Comparison of ENCODE assay signal across 7 cellular contexts in genomic region chr17:19519418-19520291, GRCh38. TPM values are rescaled to one million over a fixed set of nuclear protein-coding genes. Genes with fewer than 3 reads are reported as not detected.
DNase-seq lines count a peak whose midpoint lies in the region; ATAC-seq and TF ChIP-seq lines count a peak whose summit lies in the region.
"Not testable (repeated sequence)": the region's sequence is repeated elsewhere in the genome, so short reads cannot be mapped to it uniquely, and the experiment has no call there.

No MANE protein-coding gene starts in this region.

- peak; percentile 94 for ATAC-seq in memory B cell (ENCODE audit: low read depth)

- TF ChIP-seq CTCF in WERI-Rb-1 (IDR thresholded peaks at IDR 0.05; ENCODE audit: low read depth, low read length); endothelial cell (IDR thresholded peaks at IDR 0.05; ENCODE audit: unreplicated experiment); smooth muscle cell (IDR thresholded peaks at IDR 0.05; ENCODE audit: borderline replicate concordance, insufficient read depth, poor library complexity, severe bottlenecking): not testable (repeated sequence)

- not testable (repeated sequence) for H3K4me1 ChIP-seq in smooth muscle cell (ENCODE audit: low read depth)

- not testable (repeated sequence) for H3K4me3 ChIP-seq in WERI-Rb-1 (ENCODE audit: low read depth, low read length); smooth muscle cell

- H3F3A ChIP-seq in smooth muscle cell (ENCODE audit: low read depth): not testable (repeated sequence)

- not testable (repeated sequence) for H3K36me3 ChIP-seq in WERI-Rb-1; smooth muscle cell (ENCODE audit: low read depth)

- not testable (repeated sequence) for H3K9ac ChIP-seq in smooth muscle cell (ENCODE audit: low read depth)

- not testable (repeated sequence) for H4K20me1 ChIP-seq in smooth muscle cell (ENCODE audit: low read depth)

- not testable (repeated sequence) for H2AFZ ChIP-seq in smooth muscle cell (ENCODE audit: low read depth)

- DNase-seq in GF-D8 (lab: John Stamatoyannopoulos, UW): peak; percentile 52
- peak; percentile 56 for DNase-seq in NCI-H82 (lab: John Stamatoyannopoulos, UW)
- peak; percentile 68 for DNase-seq in SIG-M5 (lab: John Stamatoyannopoulos, UW)
- DNase-seq in WERI-Rb-1: peak; percentile 40
- DNase-seq in endothelial cell (ENCODE audit: low spot score); smooth muscle cell (lab: John Stamatoyannopoulos, UW; ENCODE audit: unreplicated experiment): not testable (repeated sequence)
- DNase-seq in memory B cell (ENCODE audit: low spot score in 2 of 2): peak in 1 of 2 donors; percentile 20

- not testable (repeated sequence) for H3K9me3 Mint-ChIP-seq in endothelial cell (ENCODE audit: unreplicated experiment); memory B cell

- H3K4me3 Mint-ChIP-seq in endothelial cell (ENCODE audit: unreplicated experiment) (peak overlapping the region; percentile 45), memory B cell (peak overlapping the region; percentile 11)

- WGBS in smooth muscle cell (ENCODE audit: low lambda C conversion rate): 16% methylated on average over 13 of the region's 13 CpGs

- H3K4me2 ChIP-seq in smooth muscle cell: peak overlapping the region; percentile 60

- peak overlapping the region; percentile 67 for H3K27ac ChIP-seq in WERI-Rb-1
- H3K27ac ChIP-seq in smooth muscle cell (ENCODE audit: low read depth): not testable (repeated sequence)

- not testable (repeated sequence) for H3K27me3 ChIP-seq in WERI-Rb-1 (ENCODE audit: insufficient read depth, low read depth, severe bottlenecking); smooth muscle cell (ENCODE audit: low read depth)

- H3K9me3 ChIP-seq in WERI-Rb-1 (ENCODE audit: severe bottlenecking); smooth muscle cell (replicated peaks; ENCODE audit: low read depth): not testable (repeated sequence)

- H3K27ac Mint-ChIP-seq in endothelial cell (ENCODE audit: unreplicated experiment): not testable (repeated sequence)
- H3K27ac Mint-ChIP-seq in memory B cell: peak overlapping the region; percentile 25

- H3K4me1 Mint-ChIP-seq in endothelial cell (ENCODE audit: unreplicated experiment) (peaks cover 14% of the 10 kb centered on the region), memory B cell (peaks cover 18% of the 10 kb centered on the region)

- not testable (repeated sequence) for H3K36me3 Mint-ChIP-seq in endothelial cell (ENCODE audit: low read depth, unreplicated experiment); memory B cell

- not testable (repeated sequence) for H3K79me2 ChIP-seq in smooth muscle cell (ENCODE audit: low read depth)

- H3K27me3 Mint-ChIP-seq in endothelial cell (ENCODE audit: unreplicated experiment); memory B cell: not testable (repeated sequence)

RNA-seq across cellular contexts. Expression of gene SLC47A1, which starts 14.0 kb away (rescaled TPM):
- total RNA-seq in endothelial cell (ENCODE audit: unreplicated experiment): 6.8 TPM
- total RNA-seq in smooth muscle cell: 2.5 and 3.0 TPM in 2 replicates
- 0.39 TPM in 1 of 2 replicates, not detected in the other for polyA plus RNA-seq in smooth muscle cell
